Comparison of ENCODE assay signal across 10 cellular contexts in the genomic region with DNA sequence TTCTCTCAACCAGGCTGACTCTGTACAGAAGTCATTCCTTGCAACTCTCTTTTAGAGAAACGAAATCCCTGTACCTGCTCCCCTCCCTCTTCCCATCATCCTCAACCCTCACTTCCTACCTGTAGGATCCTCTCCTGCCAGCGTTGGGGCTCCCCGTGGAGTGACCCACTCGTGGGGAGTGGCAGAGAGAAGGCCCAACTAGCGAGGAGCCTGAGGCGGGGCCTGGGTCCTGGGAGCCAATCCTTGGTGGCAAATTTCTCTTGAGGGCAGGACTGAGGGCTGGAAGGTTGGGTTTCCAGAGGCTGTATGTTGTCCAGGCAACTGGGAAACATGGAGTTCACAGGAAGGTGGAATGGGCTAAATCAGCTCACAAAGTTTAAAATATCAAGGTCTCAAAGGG. TPM values are rescaled to one million over a fixed set of nuclear protein-coding genes. Genes with fewer than 3 reads are reported as not detected.
DNase-seq lines count a peak whose midpoint lies in the region; ATAC-seq and TF ChIP-seq lines count a peak whose summit lies in the region.
"Had no signal": no experiment of that assay in that cellular context is flagged by ENCODE, and none has a peak within 500 bp of the region (broad histone marks: within the 10 kb centered on the region; RNA-seq: fewer than 3 reads in every experiment).

No MANE protein-coding gene starts in this region.

- no CpG with 5 or more reads among the region's 6 CpGs for WGBS in iPS DF 6.9 (ENCODE audit: insufficient coverage, insufficient read length)

- H3K4me1 ChIP-seq in iPS DF 6.9 (ENCODE audit: control insufficient read depth, insufficient read depth, low read length), result no peaks in the 10 kb centered on the region; the same call in 1 of the 2 replicates

- H3K4me3 ChIP-seq in AG10803 (ENCODE audit: low read length) (no peak overlapping the region), iPS DF 6.9 (ENCODE audit: low read length) (no peak overlapping the region)

- no peaks in the 10 kb centered on the region for H3K9me3 ChIP-seq in iPS DF 6.9 (ENCODE audit: control insufficient read depth, insufficient read depth, low read length)

- DNase-seq in AG10803 (ENCODE audit: low read depth) (peak; percentile 53), M059J (ENCODE audit: low read depth) (peak; percentile 79), amniotic stem cell (lab: John Stamatoyannopoulos, UW) (peak; percentile 34), iPS DF 6.9 (ENCODE audit: low read depth, low spot score) (peak; percentile 80), mesenteric fat pad (ENCODE audit: low spot score) (no peak), middle frontal gyrus (ENCODE audit: extremely low spot score, low spot score) (no peak)
- no peak for DNase-seq in effector CD4-positive, alpha-beta T cell
- DNase-seq: activated B cell treated with CpG ODN at 0.5 μM for 24 hours, hippocampal formation had no signal

- TF ChIP-seq CTCF in AG10803 (conservative IDR thresholded peaks at IDR 0.05; ENCODE audit: low read length), result no peak

- no peaks in the 10 kb centered on the region for H3K27me3 ChIP-seq in iPS DF 6.9 (ENCODE audit: control insufficient read depth, insufficient read depth, low read length)

- ATAC-seq in GM18861 (IDR thresholded peaks at IDR 0.05; ENCODE audit: unreplicated experiment), result no peak

- no peak overlapping the region for H3K27ac ChIP-seq in iPS DF 6.9 (ENCODE audit: low read length)

- H3K36me3 ChIP-seq in iPS DF 6.9 (ENCODE audit: control insufficient read depth, insufficient read depth, low read length), result no peaks in the 10 kb centered on the region

RNA-seq across cellular contexts. Expression of a gene that starts 10.4 kb away (rescaled TPM):
- not detected in 2 replicates for total RNA-seq in M059J (2014; rRNA removed; shearing (Covaris generic))
- total RNA-seq in mesenteric fat pad, result not detected

RNA-seq across cellular contexts. Expression of a gene that starts 10.5 kb away (rescaled TPM):
- 9.0 and 18.8 TPM in 2 replicates for total RNA-seq in M059J (2014; rRNA removed; shearing (Covaris generic))
- 30.4 TPM for total RNA-seq in mesenteric fat pad

RNA-seq across cellular contexts. Expression of a gene that starts 27.2 kb away (rescaled TPM):
- 15.9 and 16.8 TPM in 2 replicates for total RNA-seq in M059J (2014; rRNA removed; shearing (Covaris generic))
- total RNA-seq in mesenteric fat pad, result 16.3 TPM

RNA-seq across cellular contexts. Expression of a gene that starts 46.8 kb away (rescaled TPM):
- total RNA-seq in M059J (2014; rRNA removed; shearing (Covaris generic)), result 0.49 TPM in 1 of 2 replicates, not detected in the other
- total RNA-seq in mesenteric fat pad, result not detected
- total RNA-seq: activated B cell treated with CpG ODN at 0.5 μM for 24 hours had no signal

Comparison
In these comparisons a context has a peak if more than half of its experiments do, and no peak if none do; other contexts are left out.
1. DNase-seq: peak in AG10803 (single experiment), M059J (single experiment), amniotic stem cell (single experiment) and iPS DF 6.9 (single experiment); none in mesenteric fat pad (single experiment), effector CD4-positive, alpha-beta T cell (single experiment) and middle frontal gyrus (single experiment).